ENCODE assay signal across 18 cellular contexts in the genomic region with DNA sequence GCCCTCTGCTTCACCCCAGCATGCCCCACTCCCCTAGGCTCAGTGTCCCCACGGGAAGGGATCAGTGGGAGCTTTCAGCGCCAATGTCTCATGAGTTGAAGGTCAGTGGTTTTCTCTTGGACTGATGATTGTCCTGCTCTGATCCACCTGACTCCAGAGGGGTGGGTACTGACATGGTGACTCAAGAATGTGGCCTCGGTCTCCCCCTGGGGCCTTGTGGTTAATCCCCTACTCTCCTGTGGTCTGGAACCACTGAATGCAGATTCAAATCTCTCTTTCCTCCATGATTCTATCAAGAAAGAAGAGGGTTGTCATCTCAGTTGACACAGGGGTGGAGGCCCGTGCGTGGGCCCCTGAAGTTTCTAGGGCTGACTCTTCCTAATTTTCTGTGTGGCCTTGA.
DNase-seq lines count a peak whose midpoint lies in the region; ATAC-seq and TF ChIP-seq lines count a peak whose summit lies in the region.
"Had no signal": no experiment of that assay in that cellular context is flagged by ENCODE, and none has a peak within 500 bp of the region (broad histone marks: within the 10 kb centered on the region; RNA-seq: fewer than 3 reads in every experiment).

No MANE protein-coding gene starts in this region.

- H2AFZ ChIP-seq in neural cell (ENCODE audit: low read depth, low read length) = no peak overlapping the region

- H3K4me3 ChIP-seq in neural cell (ENCODE audit: low read length) (no peak overlapping the region), Peyer's patch (no peak overlapping the region)

- H3K27me3 ChIP-seq in neural cell (ENCODE audit: insufficient read depth, low read depth, low read length) (no peaks in the 10 kb centered on the region), Peyer's patch (no peaks in the 10 kb centered on the region)

- H3K9me3 ChIP-seq in neural cell (ENCODE audit: low read length) (no peaks in the 10 kb centered on the region), Peyer's patch (no peaks in the 10 kb centered on the region)

- no peaks in the 10 kb centered on the region for H4K20me1 ChIP-seq in neural cell (ENCODE audit: insufficient read depth)

- H3K9me2 ChIP-seq in neural cell (ENCODE audit: insufficient read depth, low read length) = no peaks in the 10 kb centered on the region

- peak overlapping the region; percentile 34 for H3K9ac ChIP-seq in neural cell (ENCODE audit: low read length)
- H3K9ac ChIP-seq: KMS-11 had no signal

- TF ChIP-seq RAD21 in neural cell (conservative IDR thresholded peaks at IDR 0.05) = no peak

- H3K4me2 ChIP-seq in neural cell (ENCODE audit: low read length) = no peak overlapping the region
- H3K4me2 ChIP-seq: KMS-11 had no signal

- no peak for DNase-seq in activated naive CD8-positive, alpha-beta T cell treated with anti-CD3 and anti-CD28 coated beads, Interleukin-2, amount 10 ng/mL, durations not matched to agents 7 days and 5 days
- no peak for DNase-seq in activated naive CD8-positive, alpha-beta T cell treated with anti-CD3 and anti-CD28 coated beads for 36 hours
- peak; percentile 5 for DNase-seq in T-helper 2 cell treated with Interferon-gamma antibody and Interleukin-4, amounts not matched to agents 5 μg/mL and 100 μg/mL, for 36 hours (ENCODE audit: low spot score)
- DNase-seq in stimulated activated naive CD8-positive, alpha-beta T cell treated with anti-CD3 and anti-CD28 coated beads, Interleukin-15, amount 100 ng/mL, for 72 hours = no peak
- DNase-seq in CD1c-positive myeloid dendritic cell (ENCODE audit: extremely low spot score) (no peak), Peyer's patch (no peak), cortex of kidney (lab: John Stamatoyannopoulos, UW) (no peak)
- DNase-seq: CD4-positive, alpha-beta T cell; DMS79; H7; NCI-H1417; NCI-H1930; NCI-H2171; NCI-H446 treated with DMSO at 0.1 percent for 48 hours; NCI-H748 treated with DMSO at 0.1 percent for 48 hours; SIG-M5 had no signal

- no peak for TF ChIP-seq POLR2A in Peyer's patch (IDR thresholded peaks at IDR 0.05)

- no peaks in the 10 kb centered on the region for H3F3A ChIP-seq in neural cell (ENCODE audit: insufficient read depth, low read length, poor library complexity, severe bottlenecking)

- POLR2A ChIA-PET in activated naive CD8-positive, alpha-beta T cell treated with anti-CD3 and anti-CD28 coated beads, Interleukin-2, amount 10 ng/mL, durations not matched to agents 7 days and 5 days (lab: Charles Lee) = no interaction called here

- peak overlapping the region; percentile 30 for H3K27ac Mint-ChIP-seq in activated naive CD8-positive, alpha-beta T cell treated with anti-CD3 and anti-CD28 coated beads, Interleukin-2, amount 10 ng/mL, durations not matched to agents 7 days and 5 days
- H3K27ac Mint-ChIP-seq in activated naive CD8-positive, alpha-beta T cell treated with anti-CD3 and anti-CD28 coated beads for 36 hours = no peak overlapping the region
- H3K27ac Mint-ChIP-seq in T-helper 2 cell treated with Interferon-gamma antibody and Interleukin-4, amounts not matched to agents 5 μg/mL and 100 μg/mL, for 36 hours = no peak overlapping the region
- H3K27ac Mint-ChIP-seq in stimulated activated naive CD8-positive, alpha-beta T cell treated with anti-CD3 and anti-CD28 coated beads, Interleukin-15, amount 100 ng/mL, for 72 hours = no peak overlapping the region
- H3K27ac Mint-ChIP-seq: CD4-positive, alpha-beta T cell had no signal

- H3K36me3 Mint-ChIP-seq in activated naive CD8-positive, alpha-beta T cell treated with anti-CD3 and anti-CD28 coated beads, Interleukin-2, amount 10 ng/mL, durations not matched to agents 7 days and 5 days = no peaks in the 10 kb centered on the region
- H3K36me3 Mint-ChIP-seq in activated naive CD8-positive, alpha-beta T cell treated with anti-CD3 and anti-CD28 coated beads for 36 hours = no peaks in the 10 kb centered on the region
- no peaks in the 10 kb centered on the region for H3K36me3 Mint-ChIP-seq in T-helper 2 cell treated with Interferon-gamma antibody and Interleukin-4, amounts not matched to agents 5 μg/mL and 100 μg/mL, for 36 hours (ENCODE audit: low read depth)

- no peaks in the 10 kb centered on the region for H3K9me3 Mint-ChIP-seq in activated naive CD8-positive, alpha-beta T cell treated with anti-CD3 and anti-CD28 coated beads, Interleukin-2, amount 10 ng/mL, durations not matched to agents 7 days and 5 days
- no peaks in the 10 kb centered on the region for H3K9me3 Mint-ChIP-seq in activated naive CD8-positive, alpha-beta T cell treated with anti-CD3 and anti-CD28 coated beads for 36 hours
- H3K9me3 Mint-ChIP-seq in T-helper 2 cell treated with Interferon-gamma antibody and Interleukin-4, amounts not matched to agents 5 μg/mL and 100 μg/mL, for 36 hours = no peaks in the 10 kb centered on the region
- no peaks in the 10 kb centered on the region for H3K9me3 Mint-ChIP-seq in stimulated activated naive CD8-positive, alpha-beta T cell treated with anti-CD3 and anti-CD28 coated beads, Interleukin-15, amount 100 ng/mL, for 72 hours
- H3K9me3 Mint-ChIP-seq: CD4-positive, alpha-beta T cell had no signal

- H3K4me3 Mint-ChIP-seq in activated naive CD8-positive, alpha-beta T cell treated with anti-CD3 and anti-CD28 coated beads, Interleukin-2, amount 10 ng/mL, durations not matched to agents 7 days and 5 days = no peak overlapping the region
- H3K4me3 Mint-ChIP-seq in activated naive CD8-positive, alpha-beta T cell treated with anti-CD3 and anti-CD28 coated beads for 36 hours = no peak overlapping the region
- no peak overlapping the region for H3K4me3 Mint-ChIP-seq in T-helper 2 cell treated with Interferon-gamma antibody and Interleukin-4, amounts not matched to agents 5 μg/mL and 100 μg/mL, for 36 hours
- H3K4me3 Mint-ChIP-seq in stimulated activated naive CD8-positive, alpha-beta T cell treated with anti-CD3 and anti-CD28 coated beads, Interleukin-15, amount 100 ng/mL, for 72 hours = no peak overlapping the region
- H3K4me3 Mint-ChIP-seq: CD4-positive, alpha-beta T cell had no signal

- H3K27me3 Mint-ChIP-seq in activated naive CD8-positive, alpha-beta T cell treated with anti-CD3 and anti-CD28 coated beads, Interleukin-2, amount 10 ng/mL, durations not matched to agents 7 days and 5 days = peaks cover 10% of the 10 kb centered on the region
- no peaks in the 10 kb centered on the region for H3K27me3 Mint-ChIP-seq in activated naive CD8-positive, alpha-beta T cell treated with anti-CD3 and anti-CD28 coated beads for 36 hours
- H3K27me3 Mint-ChIP-seq in T-helper 2 cell treated with Interferon-gamma antibody and Interleukin-4, amounts not matched to agents 5 μg/mL and 100 μg/mL, for 36 hours (ENCODE audit: low read depth) = no peaks in the 10 kb centered on the region
- peaks cover 10% of the 10 kb centered on the region for H3K27me3 Mint-ChIP-seq in stimulated activated naive CD8-positive, alpha-beta T cell treated with anti-CD3 and anti-CD28 coated beads, Interleukin-15, amount 100 ng/mL, for 72 hours

- H3K36me3 ChIP-seq in neural cell (ENCODE audit: insufficient read depth, low read length) (no peaks in the 10 kb centered on the region), Peyer's patch (no peaks in the 10 kb centered on the region)

- H3K27ac ChIP-seq in neural cell (ENCODE audit: low read length) = peak overlapping the region; percentile 11
- H3K27ac ChIP-seq in Peyer's patch = no peak overlapping the region
- H3K27ac ChIP-seq: KMS-11 had no signal

- ATAC-seq in activated naive CD8-positive, alpha-beta T cell treated with anti-CD3 and anti-CD28 coated beads, Interleukin-2, amount 10 ng/mL, durations not matched to agents 7 days and 5 days (ENCODE audit: low read depth) = no peak
- ATAC-seq in stimulated activated naive CD8-positive, alpha-beta T cell treated with anti-CD3 and anti-CD28 coated beads, Interleukin-15, amount 100 ng/mL, for 72 hours = peak; percentile 25

- no peaks in the 10 kb centered on the region for H3K79me2 ChIP-seq in neural cell (replicated peaks; ENCODE audit: insufficient read depth, low read length)

- TF ChIP-seq CTCF in neural cell (IDR thresholded peaks at IDR 0.05; ENCODE audit: poor library complexity, severe bottlenecking) = no peak
- no peak for TF ChIP-seq CTCF in Peyer's patch (IDR thresholded peaks at IDR 0.05)

- H3K4me1 Mint-ChIP-seq in activated naive CD8-positive, alpha-beta T cell treated with anti-CD3 and anti-CD28 coated beads, Interleukin-2, amount 10 ng/mL, durations not matched to agents 7 days and 5 days = peaks cover 22% of the 10 kb centered on the region
- H3K4me1 Mint-ChIP-seq in activated naive CD8-positive, alpha-beta T cell treated with anti-CD3 and anti-CD28 coated beads for 36 hours = peaks cover 15% of the 10 kb centered on the region
- peaks cover 14% of the 10 kb centered on the region for H3K4me1 Mint-ChIP-seq in T-helper 2 cell treated with Interferon-gamma antibody and Interleukin-4, amounts not matched to agents 5 μg/mL and 100 μg/mL, for 36 hours (ENCODE audit: low read depth)
- H3K4me1 Mint-ChIP-seq in stimulated activated naive CD8-positive, alpha-beta T cell treated with anti-CD3 and anti-CD28 coated beads, Interleukin-15, amount 100 ng/mL, for 72 hours = peaks cover 20% of the 10 kb centered on the region

- no peak for TF ChIP-seq EP300 in neural cell (conservative IDR thresholded peaks at IDR 0.05; ENCODE audit: poor library complexity, severe bottlenecking)

- peaks cover 0 to 7% (median 0%) of the 10 kb centered on the region in 4 donors for H3K4me1 ChIP-seq in Peyer's patch

TF ChIP-seq in neural cell, 6 proteins besides CTCF, POLR2A, EP300 and RAD21 (continues in another document):
- no peak for TF ChIP-seq POLR2AphosphoS5 (IDR thresholded peaks at IDR 0.05)
- no peak for TF ChIP-seq EZH2 (IDR thresholded peaks at IDR 0.05; ENCODE audit: borderline replicate concordance, insufficient read depth, low read length, poor library complexity, severe bottlenecking)
- TF ChIP-seq SMC3 (conservative IDR thresholded peaks at IDR 0.05; ENCODE audit: poor library complexity) = no peak
- TF ChIP-seq MXI1 (conservative IDR thresholded peaks at IDR 0.05; ENCODE audit: poor library complexity, severe bottlenecking) = no peak
- TF ChIP-seq TAF1 (IDR thresholded peaks at IDR 0.05; ENCODE audit: low read depth) = no peak
